Comparison of ENCODE assay signal across 9 cellular contexts in the genomic region with DNA sequence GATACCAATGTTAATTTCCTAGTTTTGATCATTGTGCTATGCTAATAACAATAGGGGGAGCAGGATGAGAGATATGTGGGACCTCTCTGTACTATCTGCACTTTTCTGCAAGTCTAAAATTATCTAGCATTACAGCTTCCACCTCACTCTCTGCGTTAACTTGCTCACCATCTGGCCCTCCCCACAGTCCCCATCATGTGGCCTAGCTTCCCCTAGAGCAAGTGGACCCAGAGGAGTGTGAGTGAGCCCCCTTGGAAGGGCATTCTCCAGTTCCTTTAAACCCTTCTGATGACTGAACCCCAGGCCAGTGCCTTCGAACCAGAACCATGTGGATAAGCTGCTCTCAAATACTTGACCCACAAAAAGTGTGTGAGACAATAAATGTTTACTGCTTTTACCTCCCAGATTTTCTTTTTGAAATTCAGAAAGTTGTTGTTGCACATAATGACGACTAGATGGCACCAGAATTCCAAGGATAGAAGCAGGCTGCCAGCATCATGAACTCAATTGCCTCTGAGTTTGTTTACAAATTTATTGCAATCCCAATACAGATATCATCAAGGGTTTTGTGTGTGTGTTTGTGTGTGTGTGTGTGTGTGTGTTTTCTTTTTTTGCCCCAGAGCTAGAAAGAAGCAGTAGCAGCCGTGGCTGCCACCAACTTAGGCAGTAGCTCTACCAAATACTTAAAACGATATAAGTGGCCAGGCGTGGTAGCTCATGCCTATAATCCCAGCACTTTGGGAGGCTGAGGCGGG. TPM values are rescaled to one million over a fixed set of nuclear protein-coding genes. Genes with fewer than 3 reads are reported as not detected.
A peak's percentile ranks its signal among the peaks of the same experiment; 100 is the strongest.
DNase-seq lines count a peak whose midpoint lies in the region; ATAC-seq and TF ChIP-seq lines count a peak whose summit lies in the region.
"Had no signal": no experiment of that assay in that cellular context is flagged by ENCODE, and none has a peak within 500 bp of the region (broad histone marks: within the 10 kb centered on the region; RNA-seq: fewer than 3 reads in every experiment).

No MANE protein-coding gene starts in this region.

- no peak overlapping the region for H3K4me3 Mint-ChIP-seq in CD4-positive, CD25-positive, alpha-beta regulatory T cell
- no peak overlapping the region for H3K4me3 Mint-ChIP-seq in GM23338
- H3K4me3 Mint-ChIP-seq in activated T-helper 1 cell treated with anti-CD3 and anti-CD28 coated beads, Interleukin-12 subunit alpha, Interleukin-12 subunit beta, Interleukin-2, Interleukin-4 antibody, amounts not matched to agents 30 ng/mL and 10 ng/mL and 1 ng/mL, durations not matched to agents 14 hours and 24 hours and 36 hours, result no peak overlapping the region

- no peaks in the 10 kb centered on the region for H3K36me3 Mint-ChIP-seq in CD4-positive, CD25-positive, alpha-beta regulatory T cell
- H3K36me3 Mint-ChIP-seq in GM23338 (ENCODE audit: low read depth), result no peaks in the 10 kb centered on the region
- no peaks in the 10 kb centered on the region for H3K36me3 Mint-ChIP-seq in activated T-helper 1 cell treated with anti-CD3 and anti-CD28 coated beads, Interleukin-12 subunit alpha, Interleukin-12 subunit beta, Interleukin-2, Interleukin-4 antibody, amounts not matched to agents 30 ng/mL and 10 ng/mL and 1 ng/mL, durations not matched to agents 14 hours and 24 hours and 36 hours (ENCODE audit: low read depth)
- H3K36me3 Mint-ChIP-seq: IgD-negative memory B cell had no signal

- H3K4me2 ChIP-seq in GM23338, result no peak overlapping the region

- H3K36me3 ChIP-seq in CD4-positive, CD25-positive, alpha-beta regulatory T cell (ENCODE audit: control insufficient read depth, insufficient read depth, low read length), result no peaks in the 10 kb centered on the region
- no peaks in the 10 kb centered on the region for H3K36me3 ChIP-seq in GM23338 (ENCODE audit: insufficient read depth)
- H3K36me3 ChIP-seq in brain microvascular endothelial cell (replicated peaks), result no peaks in the 10 kb centered on the region
- no peaks in the 10 kb centered on the region for H3K36me3 ChIP-seq in vagina

- H3F3A ChIP-seq in GM23338 (replicated peaks; ENCODE audit: low read depth), result no peaks in the 10 kb centered on the region

- H3K27ac Mint-ChIP-seq in CD4-positive, CD25-positive, alpha-beta regulatory T cell, result no peak overlapping the region
- H3K27ac Mint-ChIP-seq in GM23338, result no peak overlapping the region
- H3K27ac Mint-ChIP-seq in activated T-helper 1 cell treated with anti-CD3 and anti-CD28 coated beads, Interleukin-12 subunit alpha, Interleukin-12 subunit beta, Interleukin-2, Interleukin-4 antibody, amounts not matched to agents 30 ng/mL and 10 ng/mL and 1 ng/mL, durations not matched to agents 14 hours and 24 hours and 36 hours, result no peak overlapping the region
- H3K27ac Mint-ChIP-seq: IgD-negative memory B cell had no signal

- ATAC-seq in CD4-positive, CD25-positive, alpha-beta regulatory T cell (ENCODE audit: low read depth in 2 of 2), result peak in 1 of 2 donors; percentile 49
- ATAC-seq in GM23338, result peak; percentile 42; the same call in 2 of the 3 replicates
- peak; percentile 65 for ATAC-seq in left colon
- ATAC-seq in HG02885 (IDR thresholded peaks at IDR 0.05; ENCODE audit: poor library complexity, unreplicated experiment), result no peak

- H3K9me3 ChIP-seq in CD4-positive, CD25-positive, alpha-beta regulatory T cell (ENCODE audit: control insufficient read depth in 2 of 2, low read length in 2 of 2), result no peaks in the 10 kb centered on the region
- H3K9me3 ChIP-seq in vagina, result no peaks in the 10 kb centered on the region

- H3K4me1 Mint-ChIP-seq in CD4-positive, CD25-positive, alpha-beta regulatory T cell, result peaks cover 5 to 20% (median 9%) of the 10 kb centered on the region in 4 donors
- H3K4me1 Mint-ChIP-seq in GM23338, result peaks cover 5% of the 10 kb centered on the region; the same call in 2 of the 3 replicates
- peaks cover 16% of the 10 kb centered on the region for H3K4me1 Mint-ChIP-seq in activated T-helper 1 cell treated with anti-CD3 and anti-CD28 coated beads, Interleukin-12 subunit alpha, Interleukin-12 subunit beta, Interleukin-2, Interleukin-4 antibody, amounts not matched to agents 30 ng/mL and 10 ng/mL and 1 ng/mL, durations not matched to agents 14 hours and 24 hours and 36 hours (ENCODE audit: low read depth)

- intact Hi-C loops in left colon (cut with DNase I, micrococcal nuclease) (loop anchor here in 1 of 2 donors (5.0 kb wide), 1 partner anchor 83 kb away; no protein-coding TSS in a partner anchor), vagina (cut with DNase I) (no loop called here)
- intact Hi-C loops in activated T-helper 1 cell treated with anti-CD3 and anti-CD28 coated beads, Interleukin-12 subunit alpha, Interleukin-12 subunit beta, Interleukin-2, Interleukin-4 antibody, amounts not matched to agents 30 ng/mL and 10 ng/mL and 1 ng/mL, durations not matched to agents 14 hours and 24 hours and 36 hours (cut with micrococcal nuclease), result loop anchor here (1.0 to 10.0 kb wide), 4 partner anchors 26 to 465 kb away; a partner anchor contains a TSS

- peaks cover 18% of the 10 kb centered on the region for H3K27me3 Mint-ChIP-seq in CD4-positive, CD25-positive, alpha-beta regulatory T cell
- H3K27me3 Mint-ChIP-seq in GM23338 (ENCODE audit: insufficient read depth, low read depth, poor library complexity), result peaks cover 5% of the 10 kb centered on the region
- peaks cover 2% of the 10 kb centered on the region for H3K27me3 Mint-ChIP-seq in activated T-helper 1 cell treated with anti-CD3 and anti-CD28 coated beads, Interleukin-12 subunit alpha, Interleukin-12 subunit beta, Interleukin-2, Interleukin-4 antibody, amounts not matched to agents 30 ng/mL and 10 ng/mL and 1 ng/mL, durations not matched to agents 14 hours and 24 hours and 36 hours (ENCODE audit: insufficient read depth)

- H3K9me2 ChIP-seq in GM23338 (ENCODE audit: insufficient read depth), result no peaks in the 10 kb centered on the region

- H3K4me1 ChIP-seq in CD4-positive, CD25-positive, alpha-beta regulatory T cell (ENCODE audit: control insufficient read depth, insufficient read depth, low read length, poor library complexity, severe bottlenecking), result peaks cover 12% of the 10 kb centered on the region
- H3K4me1 ChIP-seq in GM23338 (ENCODE audit: insufficient read depth) (peaks cover 7% of the 10 kb centered on the region; the same call in 1 of the 2 replicates), vagina (no peaks in the 10 kb centered on the region)

- no peaks in the 10 kb centered on the region for H3K79me2 ChIP-seq in GM23338 (replicated peaks; ENCODE audit: insufficient read depth)

- H3K27ac ChIP-seq in CD4-positive, CD25-positive, alpha-beta regulatory T cell (ENCODE audit: insufficient read depth, low read length, poor library complexity, severe bottlenecking), result no peak overlapping the region
- no peak overlapping the region for H3K27ac ChIP-seq in GM23338 (ENCODE audit: low read depth)
- H3K27ac ChIP-seq in brain microvascular endothelial cell, result no peak overlapping the region
- no peak overlapping the region for H3K27ac ChIP-seq in vagina

- peaks cover 3% of the 10 kb centered on the region for H3K27me3 ChIP-seq in CD4-positive, CD25-positive, alpha-beta regulatory T cell (ENCODE audit: control insufficient read depth, insufficient read depth, low read length)
- H3K27me3 ChIP-seq in GM23338 (ENCODE audit: insufficient read depth), result no peaks in the 10 kb centered on the region
- no peaks in the 10 kb centered on the region for H3K27me3 ChIP-seq in brain microvascular endothelial cell (replicated peaks)
- no peaks in the 10 kb centered on the region for H3K27me3 ChIP-seq in vagina

- TF ChIP-seq POLR2A in vagina (IDR thresholded peaks at IDR 0.05), result no peak

- H4K20me1 ChIP-seq in GM23338 (replicated peaks; ENCODE audit: insufficient read depth), result no peaks in the 10 kb centered on the region

- peak overlapping the region; percentile 30; the same call in 1 of the 2 replicates for H2AFZ ChIP-seq in GM23338

- H3K9me3 Mint-ChIP-seq in CD4-positive, CD25-positive, alpha-beta regulatory T cell, result no peaks in the 10 kb centered on the region
- peaks cover 14% of the 10 kb centered on the region for H3K9me3 Mint-ChIP-seq in GM23338
- no peaks in the 10 kb centered on the region for H3K9me3 Mint-ChIP-seq in activated T-helper 1 cell treated with anti-CD3 and anti-CD28 coated beads, Interleukin-12 subunit alpha, Interleukin-12 subunit beta, Interleukin-2, Interleukin-4 antibody, amounts not matched to agents 30 ng/mL and 10 ng/mL and 1 ng/mL, durations not matched to agents 14 hours and 24 hours and 36 hours

- in situ Hi-C loops in brain microvascular endothelial cell (cut with HindIII; ENCODE audit: low pct_ligation_motif_present, low sequenced_read_pairs), result no loop called here

- no peak overlapping the region for H3K4me3 ChIP-seq in CD4-positive, CD25-positive, alpha-beta regulatory T cell (ENCODE audit: low read depth, low read length)
- H3K4me3 ChIP-seq in GM23338 (no peak overlapping the region), brain microvascular endothelial cell (ENCODE audit: low read depth, low read length) (no peak overlapping the region), vagina (no peak overlapping the region)

- DNase-seq in CD4-positive, CD25-positive, alpha-beta regulatory T cell, result peak in 2 of 3 donors; percentile 50 to 55
- DNase-seq in GM23338 (ENCODE audit: low spot score), result peak; percentile 78
- peak; percentile 62 for DNase-seq in NCI-H69 (lab: John Stamatoyannopoulos, UW)
- peak; percentile 18 for DNase-seq in brain microvascular endothelial cell
- DNase-seq in left colon, result no peak
- peak in 1 of 2 donors; percentile 47 for DNase-seq in vagina (ENCODE audit: extremely low spot score in 2 of 2)
- no peak for DNase-seq in activated T-helper 1 cell treated with anti-CD3 and anti-CD28 coated beads, Interleukin-12 subunit alpha, Interleukin-12 subunit beta, Interleukin-2, Interleukin-4 antibody, amounts not matched to agents 30 ng/mL and 10 ng/mL and 1 ng/mL, durations not matched to agents 14 hours and 24 hours and 36 hours (ENCODE audit: low spot score)

- TF ChIP-seq CTCF in GM23338 (conservative IDR thresholded peaks at IDR 0.05; ENCODE audit: low read depth in 2 of 2) (peak; percentile 82 to 88), brain microvascular endothelial cell (IDR thresholded peaks at IDR 0.05; ENCODE audit: low read depth, low read length, missing control alignments) (peak; percentile 74), vagina (IDR thresholded peaks at IDR 0.05) (peak; percentile 18 to 64 (median 47))

RNA-seq across cellular contexts. Expression of a gene that starts 49.0 kb away (rescaled TPM):
- total RNA-seq in CD4-positive, CD25-positive, alpha-beta regulatory T cell, result 10.4 TPM
- polyA plus RNA-seq in CD4-positive, CD25-positive, alpha-beta regulatory T cell, result 10 to 100 TPM; 10.9 to 19.1 (median 13.4) TPM
- 15.0 and 23.6 TPM in 2 replicates for total RNA-seq in GM23338 (2014; rRNA removed; shearing (Covaris generic))
- polyA plus RNA-seq in GM23338 (2016; fragmentation: Nextera tagmentation; extraction: Ambion mirVana), result 11.8 and 12.3 TPM in 2 replicates
- total RNA-seq in left colon (10 to 100 TPM; 11.7 to 12.8 TPM), vagina (18.7 TPM)
- 14.8 and 16.7 TPM in 2 replicates for total RNA-seq in activated T-helper 1 cell treated with anti-CD3 and anti-CD28 coated beads, Interleukin-12 subunit alpha, Interleukin-12 subunit beta, Interleukin-2, Interleukin-4 antibody, amounts not matched to agents 30 ng/mL and 10 ng/mL and 1 ng/mL, durations not matched to agents 14 hours and 24 hours and 36 hours

RNA-seq across cellular contexts. Expression of a gene that starts 51.5 kb away (rescaled TPM):
- total RNA-seq in CD4-positive, CD25-positive, alpha-beta regulatory T cell, result 25.8 TPM
- 1 to 10 TPM in 1 of 4 donors, under 1 TPM in 3; 0.14 to 1.4 (median 0.43) TPM for polyA plus RNA-seq in CD4-positive, CD25-positive, alpha-beta regulatory T cell
- total RNA-seq in GM23338 (2014; rRNA removed; shearing (Covaris generic)), result 13.7 and 14.5 TPM in 2 replicates
- 5.4 and 5.9 TPM in 2 replicates for polyA plus RNA-seq in GM23338 (2016; fragmentation: Nextera tagmentation; extraction: Ambion mirVana)
- total RNA-seq in left colon, result 10 to 100 TPM; 10.7 to 11.7 TPM
- 10.6 TPM for total RNA-seq in vagina
- total RNA-seq in activated T-helper 1 cell treated with anti-CD3 and anti-CD28 coated beads, Interleukin-12 subunit alpha, Interleukin-12 subunit beta, Interleukin-2, Interleukin-4 antibody, amounts not matched to agents 30 ng/mL and 10 ng/mL and 1 ng/mL, durations not matched to agents 14 hours and 24 hours and 36 hours, result 13.8 and 19.8 TPM in 2 replicates

Comparison
In these comparisons a context has a peak if more than half of its experiments do, and no peak if none do; other contexts are left out.
1. DNase-seq: peak in CD4-positive, CD25-positive, alpha-beta regulatory T cell (2 of 3), GM23338 (single experiment), NCI-H69 (single experiment) and brain microvascular endothelial cell (single experiment); none in left colon (0 of 2) and activated T-helper 1 cell treated with anti-CD3 and anti-CD28 coated beads, Interleukin-12 subunit alpha, Interleukin-12 subunit beta, Interleukin-2, Interleukin-4 antibody, amounts not matched to agents 30 ng/mL and 10 ng/mL and 1 ng/mL, durations not matched to agents 14 hours and 24 hours and 36 hours (single experiment).
2. Peak in every context shown above with its lines, with median percentiles within 50 percentile points of each other: CTCF ChIP-seq.